In genomic region chr11:93033093-93033492, GRCh38 we compare ENCODE assay signal across 29 cellular contexts.
"Had no signal": no experiment of that assay in that cellular context is flagged by ENCODE, and none has a peak within 500 bp of the region (broad histone marks: within the 10 kb centered on the region; RNA-seq: fewer than 3 reads in every experiment).

No MANE protein-coding gene starts in this region.

- H3K4me1 Mint-ChIP-seq: activated CD4-positive, alpha-beta memory T cell treated with anti-CD3 and anti-CD28 coated beads, Interleukin-2, amount 10 ng/mL, durations not matched to agents 7 days and 5 days; activated CD8-positive, alpha-beta memory T cell treated with anti-CD3 and anti-CD28 coated beads, Interleukin-2, amount 10 ng/mL, durations not matched to agents 7 days and 5 days; activated naive CD4-positive, alpha-beta T cell treated with anti-CD3 and anti-CD28 coated beads, Interleukin-2, amount 10 ng/mL, durations not matched to agents 7 days and 5 days; activated naive CD8-positive, alpha-beta T cell treated with anti-CD3 and anti-CD28 coated beads, Interleukin-2, amount 50 U/mL, for 24 hours had no signal

- H3K4me3 Mint-ChIP-seq: activated CD4-positive, alpha-beta memory T cell treated with anti-CD3 and anti-CD28 coated beads, Interleukin-2, amount 10 ng/mL, durations not matched to agents 7 days and 5 days; activated CD8-positive, alpha-beta memory T cell treated with anti-CD3 and anti-CD28 coated beads, Interleukin-2, amount 10 ng/mL, durations not matched to agents 7 days and 5 days; activated naive CD4-positive, alpha-beta T cell treated with anti-CD3 and anti-CD28 coated beads, Interleukin-2, amount 10 ng/mL, durations not matched to agents 7 days and 5 days; activated naive CD8-positive, alpha-beta T cell; activated naive CD8-positive, alpha-beta T cell treated with anti-CD3 and anti-CD28 coated beads, Interleukin-2, amount 50 U/mL, for 24 hours had no signal

- H3K9me3 Mint-ChIP-seq: activated CD4-positive, alpha-beta memory T cell treated with anti-CD3 and anti-CD28 coated beads, Interleukin-2, amount 10 ng/mL, durations not matched to agents 7 days and 5 days; activated naive CD4-positive, alpha-beta T cell treated with anti-CD3 and anti-CD28 coated beads, Interleukin-2, amount 10 ng/mL, durations not matched to agents 7 days and 5 days; activated naive CD8-positive, alpha-beta T cell treated with anti-CD3 and anti-CD28 coated beads, Interleukin-2, amount 50 U/mL, for 24 hours had no signal

- H3K27ac ChIP-seq: SJCRH30, WERI-Rb-1 had no signal

- H3K27ac Mint-ChIP-seq: activated CD4-positive, alpha-beta memory T cell treated with anti-CD3 and anti-CD28 coated beads, Interleukin-2, amount 10 ng/mL, durations not matched to agents 7 days and 5 days; activated CD8-positive, alpha-beta memory T cell treated with anti-CD3 and anti-CD28 coated beads, Interleukin-2, amount 10 ng/mL, durations not matched to agents 7 days and 5 days; activated naive CD4-positive, alpha-beta T cell treated with anti-CD3 and anti-CD28 coated beads, Interleukin-2, amount 10 ng/mL, durations not matched to agents 7 days and 5 days; activated naive CD8-positive, alpha-beta T cell; activated naive CD8-positive, alpha-beta T cell treated with anti-CD3 and anti-CD28 coated beads, Interleukin-2, amount 50 U/mL, for 24 hours had no signal

- DNase-seq: activated CD4-positive, alpha-beta memory T cell treated with anti-CD3 and anti-CD28 coated beads, Interleukin-2, amount 10 ng/mL, durations not matched to agents 7 days and 5 days; activated CD4-positive, alpha-beta T cell treated with anti-CD3 and anti-CD28 coated beads for 1 hour; activated CD4-positive, alpha-beta T cell treated with anti-CD3 and anti-CD28 coated beads for 48 hours; activated CD4-positive, CD25-positive, alpha-beta regulatory T cell; activated CD8-positive, alpha-beta memory T cell treated with anti-CD3 and anti-CD28 coated beads for 24 hours; activated CD8-positive, alpha-beta memory T cell treated with anti-CD3 and anti-CD28 coated beads, Interleukin-2, amount 10 ng/mL, durations not matched to agents 7 days and 5 days; activated CD8-positive, alpha-beta memory T cell treated with anti-CD3 and anti-CD28 coated beads, Interleukin-2, amount 50 U/mL, for 48 hours; activated effector memory CD4-positive, alpha-beta T cell treated with Interleukin-2 at 50 U/mL for 16 hours; activated naive CD4-positive, alpha-beta T cell treated with anti-CD3 and anti-CD28 coated beads, Interleukin-2, amount 10 ng/mL, durations not matched to agents 7 days and 5 days; activated naive CD8-positive, alpha-beta T cell treated with anti-CD3 and anti-CD28 coated beads, Interleukin-2, amount 50 U/mL, for 24 hours; activated T-cell treated with anti-CD3 and anti-CD28 coated beads, Interleukin-2, amount 50 U/mL, for 48 hours; anterior cingulate cortex; Kasumi-1; KG1; MG63; NCI-H1048; NCI-H1105 treated with DMSO at 0.1 percent for 48 hours; NCI-H1436; NCI-H2029 treated with DMSO at 0.1 percent for 48 hours; NCI-H2107; NCI-H226; NCI-H524 treated with DMSO at 0.1 percent for 48 hours; SHP77; SW 1271; T1000 had no signal

- H3K36me3 Mint-ChIP-seq: activated CD8-positive, alpha-beta memory T cell treated with anti-CD3 and anti-CD28 coated beads, Interleukin-2, amount 10 ng/mL, durations not matched to agents 7 days and 5 days; activated naive CD4-positive, alpha-beta T cell treated with anti-CD3 and anti-CD28 coated beads, Interleukin-2, amount 10 ng/mL, durations not matched to agents 7 days and 5 days; activated naive CD8-positive, alpha-beta T cell had no signal

- H3K4me1 ChIP-seq: SJCRH30 had no signal

- H3K27me3 ChIP-seq: MG63, SJCRH30 had no signal

- ATAC-seq: activated CD8-positive, alpha-beta memory T cell treated with anti-CD3 and anti-CD28 coated beads, Interleukin-2, amount 10 ng/mL, durations not matched to agents 7 days and 5 days; activated naive CD8-positive, alpha-beta T cell treated with anti-CD3 and anti-CD28 coated beads, Interleukin-2, amount 50 U/mL, for 24 hours; Panc1 had no signal

- H3K27me3 Mint-ChIP-seq: activated CD8-positive, alpha-beta memory T cell treated with anti-CD3 and anti-CD28 coated beads, Interleukin-2, amount 10 ng/mL, durations not matched to agents 7 days and 5 days; activated naive CD8-positive, alpha-beta T cell treated with anti-CD3 and anti-CD28 coated beads, Interleukin-2, amount 50 U/mL, for 24 hours had no signal

- H3K36me3 ChIP-seq: MG63, SJCRH30, WERI-Rb-1 had no signal

- H3K9me3 ChIP-seq: MG63, SJCRH30 had no signal

- H3K4me3 ChIP-seq: MG63, SJCRH30 had no signal
